10 cellular contexts compared by ENCODE assay signal in the genomic region with DNA sequence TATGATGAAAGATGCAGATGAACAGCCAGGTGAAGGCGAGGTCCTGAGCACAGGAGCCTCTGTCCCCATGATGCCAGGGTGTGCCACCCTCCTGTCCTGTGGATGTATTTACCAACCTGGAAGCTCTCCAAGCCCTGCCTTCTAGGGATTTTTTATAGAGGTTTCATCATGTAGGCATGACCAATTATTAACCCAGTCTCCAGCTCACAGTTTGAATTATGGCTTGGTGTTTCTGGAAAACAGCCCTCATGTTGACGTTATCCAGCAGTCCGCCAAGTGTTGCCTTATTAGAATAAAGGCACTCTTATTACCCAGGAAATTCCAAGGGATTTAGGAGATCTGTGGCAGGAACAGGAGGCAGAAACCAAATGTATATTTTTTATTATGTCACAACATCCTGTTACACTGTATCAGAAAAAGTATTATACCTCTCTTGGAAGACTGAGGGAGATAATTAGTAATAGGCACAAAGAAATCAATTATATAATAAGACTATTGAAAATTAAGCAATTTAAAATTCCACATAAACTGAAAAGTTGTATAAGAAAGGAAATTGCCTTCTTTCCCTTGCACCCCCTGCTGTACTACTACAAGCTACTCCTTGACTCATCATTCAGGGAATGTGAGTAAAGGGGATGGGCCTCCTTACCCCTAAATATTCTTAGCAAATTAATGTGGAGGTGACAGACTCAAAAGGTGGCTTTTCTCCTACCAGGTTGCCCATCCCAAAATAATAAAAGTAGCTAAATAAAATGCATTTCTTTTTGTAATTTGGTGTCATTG.
A peak's percentile ranks its signal among the peaks of the same experiment; 100 is the strongest.
DNase-seq lines count a peak whose midpoint lies in the region; ATAC-seq and TF ChIP-seq lines count a peak whose summit lies in the region.
"Had no signal": no experiment of that assay in that cellular context is flagged by ENCODE, and none has a peak within 500 bp of the region (broad histone marks: within the 10 kb centered on the region; RNA-seq: fewer than 3 reads in every experiment).

No MANE protein-coding gene starts in this region.

- H2BK12ac ChIP-seq in mesenchymal stem cell (ENCODE audit: low read length in 2 of 2): peak overlapping the region in 1 of 2 experiments; percentile 88

- H3K27me3 Mint-ChIP-seq in activated naive CD4-positive, alpha-beta T cell treated with anti-CD3 and anti-CD28 coated beads for 36 hours (ENCODE audit: low read depth): no peaks in the 10 kb centered on the region

- CTCF ChIA-PET in IMR-90 (lab: Yijun Ruan, JAX): interaction anchor here (0.8 kb wide), 1 partner anchor 352 kb away, joined by 3 read pairs; no protein-coding TSS in a partner anchor
- CTCF ChIA-PET in activated naive CD4-positive, alpha-beta T cell treated with anti-CD3 and anti-CD28 coated beads for 36 hours (lab: Charles Lee): no interaction called here

- no peak overlapping the region for H2AFZ ChIP-seq in IMR-90 (replicated peaks; ENCODE audit: low read length, poor library complexity)
- H2AFZ ChIP-seq in mesenchymal stem cell (ENCODE audit: low read depth, low read length): no peak overlapping the region

- no peak for TF ChIP-seq POLR2A in IMR-90 (IDR thresholded peaks at IDR 0.05; ENCODE audit: low read depth, low read length)

- peak overlapping the region; percentile 70 for H4K5ac ChIP-seq in IMR-90 (ENCODE audit: low read depth, low read length)

- ATAC-seq in IMR-90 (ENCODE audit: low read depth): peak; percentile 62
- no peak for ATAC-seq in HG03520 (IDR thresholded peaks at IDR 0.05; ENCODE audit: unreplicated experiment)

- H3K4me2 ChIP-seq in IMR-90 (ENCODE audit: low read depth, low read length) (no peak overlapping the region), mesenchymal stem cell (ENCODE audit: low read length, poor library complexity, severe bottlenecking) (no peak overlapping the region)

- peak overlapping the region; percentile 64 to 88 for H4K8ac ChIP-seq in IMR-90 (ENCODE audit: low read depth in 2 of 2, low read length in 2 of 2)
- H4K8ac ChIP-seq in mesenchymal stem cell (ENCODE audit: low read length): no peak overlapping the region

- no peaks in the 10 kb centered on the region for H4K20me1 ChIP-seq in IMR-90 (ENCODE audit: insufficient read depth, low read length)

- DNase-seq in AG08395 (ENCODE audit: low spot score): peak; percentile 45
- DNase-seq in IMR-90: peak; percentile 88
- peak; percentile 16 for DNase-seq in brain microvascular endothelial cell
- DNase-seq in mesenchymal stem cell: peak; percentile 86
- no peak for DNase-seq in GM20000 (ENCODE audit: low spot score)
- DNase-seq in activated naive CD4-positive, alpha-beta T cell treated with anti-CD3 and anti-CD28 coated beads for 36 hours: no peak
- DNase-seq in D341Med (ENCODE audit: low spot score): no peak
- DNase-seq: SIG-M5 had no signal

- WGBS in IMR-90 (ENCODE audit: extremely low coverage in 2 of 2, insufficient read length in 1 of 2), 2 experiments: no CpG with 5 or more reads among the region's 3 CpGs
- WGBS in mesenchymal stem cell: 90% methylated on average over 1 of the region's 3 CpGs

- intact Hi-C loops in IMR-90 (cut with micrococcal nuclease): loop anchor here (1.0 kb wide), 1 partner anchor 286 kb away; the partner anchor contains the start of gene IL15
- intact Hi-C loops in activated naive CD4-positive, alpha-beta T cell treated with anti-CD3 and anti-CD28 coated beads for 36 hours (cut with micrococcal nuclease): no loop called here

- no peaks in the 10 kb centered on the region for H3K36me3 Mint-ChIP-seq in activated naive CD4-positive, alpha-beta T cell treated with anti-CD3 and anti-CD28 coated beads for 36 hours (ENCODE audit: low read depth)

- H3K23ac ChIP-seq in IMR-90 (ENCODE audit: low read depth, low read length): no peak overlapping the region
- no peak overlapping the region for H3K23ac ChIP-seq in mesenchymal stem cell (ENCODE audit: low read length in 2 of 2)

- H3K36me3 ChIP-seq in IMR-90 (ENCODE audit: control insufficient read depth, insufficient read depth, low read length): no peaks in the 10 kb centered on the region
- H3K36me3 ChIP-seq in brain microvascular endothelial cell (replicated peaks): no peaks in the 10 kb centered on the region
- H3K36me3 ChIP-seq in mesenchymal stem cell (ENCODE audit: control insufficient read depth in 1 of 2, insufficient read depth in 2 of 2, low read depth in 1 of 2, low read length in 2 of 2): no peaks in the 10 kb centered on the region
- H3K36me3 ChIP-seq: tibial artery had no signal

- BruUV-seq in IMR-90 (replicated peaks; lab: Mats Ljungman, UMichigan): no TSS peak

- H3K4me3 ChIP-seq in IMR-90 (ENCODE audit: insufficient read depth, low read depth, low read length) (no peak overlapping the region), brain microvascular endothelial cell (ENCODE audit: low read depth, low read length) (no peak overlapping the region), mesenchymal stem cell (ENCODE audit: insufficient read depth in 1 of 2, low read depth in 1 of 2, low read length in 2 of 2) (no peak overlapping the region)
- H3K4me3 ChIP-seq: tibial artery had no signal

- H4K91ac ChIP-seq in IMR-90 (ENCODE audit: insufficient read depth, low read depth, low read length) (peak overlapping the region; percentile 84; the same call in 1 of the 2 replicates), mesenchymal stem cell (ENCODE audit: low read length) (no peak overlapping the region)

- H3K56ac ChIP-seq in IMR-90 (ENCODE audit: extremely low read depth, insufficient read depth, low read length): no peak overlapping the region

- no peak overlapping the region for H3K27ac Mint-ChIP-seq in activated naive CD4-positive, alpha-beta T cell treated with anti-CD3 and anti-CD28 coated beads for 36 hours

- H3K27me3 ChIP-seq in IMR-90 (ENCODE audit: control insufficient read depth, insufficient read depth, low read length) (no peaks in the 10 kb centered on the region), brain microvascular endothelial cell (replicated peaks) (no peaks in the 10 kb centered on the region), mesenchymal stem cell (ENCODE audit: control insufficient read depth in 1 of 2, insufficient read depth in 1 of 2, low read length in 2 of 2) (no peaks in the 10 kb centered on the region)
- H3K27me3 ChIP-seq: tibial artery had no signal

- dilution Hi-C loops in IMR-90 (cut with HindIII; ENCODE audit: low sequenced_read_pairs, unreplicated experiment): no loop called here

- H2BK120ac ChIP-seq in IMR-90 (ENCODE audit: low read depth, low read length) (peak overlapping the region; percentile 87), mesenchymal stem cell (ENCODE audit: low read depth, low read length) (no peak overlapping the region)

- peaks cover 19% of the 10 kb centered on the region for H3K4me1 ChIP-seq in IMR-90 (ENCODE audit: control insufficient read depth, insufficient read depth, low read length)
- H3K4me1 ChIP-seq in mesenchymal stem cell (ENCODE audit: control insufficient read depth, insufficient read depth, low read depth, low read length): peaks cover 7% of the 10 kb centered on the region

- peak overlapping the region; percentile 68 for H3K18ac ChIP-seq in IMR-90 (ENCODE audit: low read depth, low read length)
- H3K18ac ChIP-seq in mesenchymal stem cell (ENCODE audit: low read depth in 1 of 2, low read length in 2 of 2): peak overlapping the region; percentile 72 to 82

- peak overlapping the region; percentile 64 for H2BK20ac ChIP-seq in IMR-90 (ENCODE audit: low read depth, low read length)

- no peak for TF ChIP-seq RAD21 in IMR-90 (IDR thresholded peaks at IDR 0.05; ENCODE audit: low read length)

- in situ Hi-C loops in IMR-90 (cut with MboI; ENCODE audit: low sequenced_read_pairs) (no loop called here), brain microvascular endothelial cell (cut with HindIII; ENCODE audit: low pct_ligation_motif_present, low sequenced_read_pairs) (no loop called here)

- no peak overlapping the region for H3K4me3 Mint-ChIP-seq in activated naive CD4-positive, alpha-beta T cell treated with anti-CD3 and anti-CD28 coated beads for 36 hours

- H3K4ac ChIP-seq in IMR-90 (ENCODE audit: low read depth, low read length) (peak overlapping the region; percentile 81; the same call in 1 of the 2 replicates), mesenchymal stem cell (ENCODE audit: low read depth in 1 of 2, low read length in 2 of 2) (peak overlapping the region in 1 of 2 experiments; percentile 91)

- peak overlapping the region; percentile 86 for H2AK5ac ChIP-seq in IMR-90 (ENCODE audit: low read depth, low read length)
- H2AK5ac ChIP-seq in mesenchymal stem cell (ENCODE audit: low read length, severe bottlenecking): peak overlapping the region; percentile 96

- TF ChIP-seq CTCF in IMR-90 (conservative IDR thresholded peaks at IDR 0.05; ENCODE audit: low read depth, low read length): no peak
- TF ChIP-seq CTCF in brain microvascular endothelial cell (IDR thresholded peaks at IDR 0.05; ENCODE audit: low read depth, low read length, missing control alignments): no peak
- no peak for TF ChIP-seq CTCF in GM20000 (IDR thresholded peaks at IDR 0.05; ENCODE audit: extremely low read depth, missing control alignments)

- H3K9ac ChIP-seq in IMR-90 (ENCODE audit: low read depth, low read length): no peak overlapping the region
- H3K9ac ChIP-seq in mesenchymal stem cell (ENCODE audit: low read length): no peak overlapping the region

- H3K9me3 Mint-ChIP-seq in activated naive CD4-positive, alpha-beta T cell treated with anti-CD3 and anti-CD28 coated beads for 36 hours: no peaks in the 10 kb centered on the region

- no peak overlapping the region for H2AK9ac ChIP-seq in IMR-90 (replicated peaks; ENCODE audit: low read depth, low read length, poor library complexity)

- H3K79me1 ChIP-seq in IMR-90 (ENCODE audit: low read depth in 1 of 2, low read length in 2 of 2): no peaks in the 10 kb centered on the region
- H3K79me1 ChIP-seq in mesenchymal stem cell (replicated peaks; ENCODE audit: low read length, poor library complexity, severe bottlenecking): no peaks in the 10 kb centered on the region

- H2BK5ac ChIP-seq in IMR-90 (ENCODE audit: low read depth, low read length, poor library complexity, severe bottlenecking) (peak overlapping the region; percentile 67), mesenchymal stem cell (ENCODE audit: low read depth, low read length, poor library complexity, severe bottlenecking) (no peak overlapping the region)

- H3K9me1 ChIP-seq in IMR-90 (ENCODE audit: insufficient read depth, low read length): peaks cover 4% of the 10 kb centered on the region; the same call in 1 of the 2 replicates

- H2BK15ac ChIP-seq in IMR-90 (ENCODE audit: low read depth, low read length): peak overlapping the region; percentile 90; the same call in 2 of the 3 replicates
- H2BK15ac ChIP-seq in mesenchymal stem cell (ENCODE audit: low read depth, poor library complexity, severe bottlenecking): no peak overlapping the region

- H3K9me3 ChIP-seq in IMR-90 (ENCODE audit: control insufficient read depth, insufficient read depth, low read length) (no peaks in the 10 kb centered on the region), mesenchymal stem cell (ENCODE audit: control insufficient read depth, low read length) (no peaks in the 10 kb centered on the region)
- H3K9me3 ChIP-seq: tibial artery had no signal

- POLR2A ChIA-PET in IMR-90 (lab: Charles Lee; ENCODE audit: unreplicated experiment): no interaction called here

- H3K14ac ChIP-seq in IMR-90 (replicated peaks; ENCODE audit: low read depth, low read length) (peak overlapping the region; percentile 54), mesenchymal stem cell (ENCODE audit: low read length in 2 of 2) (no peak overlapping the region)

- no peaks in the 10 kb centered on the region for H3K4me1 Mint-ChIP-seq in activated naive CD4-positive, alpha-beta T cell treated with anti-CD3 and anti-CD28 coated beads for 36 hours (ENCODE audit: low read depth)

- H3K27ac ChIP-seq in IMR-90 (ENCODE audit: insufficient read depth, low read length): peak overlapping the region; percentile 67
- no peak overlapping the region for H3K27ac ChIP-seq in brain microvascular endothelial cell
- peak overlapping the region; percentile 79 for H3K27ac ChIP-seq in mesenchymal stem cell (ENCODE audit: low read length, poor library complexity, severe bottlenecking)

Comparison
In these comparisons a context has a peak if more than half of its experiments do, and no peak if none do; other contexts are left out.
1. DNase-seq: peak in AG08395 (single experiment), IMR-90 (single experiment), brain microvascular endothelial cell (single experiment) and mesenchymal stem cell (single experiment); none in GM20000 (single experiment), activated naive CD4-positive, alpha-beta T cell treated with anti-CD3 and anti-CD28 coated beads for 36 hours (single experiment) and D341Med (single experiment).